Comparison of ENCODE assay signal across 29 cellular contexts in genomic region chr17:18925187-18925586, GRCh38. TPM values are rescaled to one million over a fixed set of nuclear protein-coding genes. Genes with fewer than 3 reads are reported as not detected.
DNase-seq lines count a peak whose midpoint lies in the region; ATAC-seq and TF ChIP-seq lines count a peak whose summit lies in the region.
"Had no signal": no experiment of that assay in that cellular context is flagged by ENCODE, and none has a peak within 500 bp of the region (broad histone marks: within the 10 kb centered on the region; RNA-seq: fewer than 3 reads in every experiment).

No MANE protein-coding gene starts in this region.

- peaks cover 30 to 58% (median 34%) of the 10 kb centered on the region in 4 donors for H3K4me1 Mint-ChIP-seq in CD4-positive, CD25-positive, alpha-beta regulatory T cell
- peaks cover 56% of the 10 kb centered on the region for H3K4me1 Mint-ChIP-seq in CD8-positive, alpha-beta T cell (ENCODE audit: low read depth)

- peaks cover 0 to 2% (median 0%) of the 10 kb centered on the region in 7 donors for H3K9me3 Mint-ChIP-seq in CD4-positive, CD25-positive, alpha-beta regulatory T cell
- H3K9me3 Mint-ChIP-seq in CD8-positive, alpha-beta T cell, result no peaks in the 10 kb centered on the region
- H3K9me3 Mint-ChIP-seq: central memory CD8-positive, alpha-beta T cell; immature natural killer cell; stimulated activated naive B cell treated with anti-CD40 and anti-IgM and Interleukin-4, amounts not matched to agents 10 μg/mL and 1 μg/mL and 100 μg/mL, for 72 hours had no signal

- no peaks in the 10 kb centered on the region for H3K9me3 ChIP-seq in CD4-positive, CD25-positive, alpha-beta regulatory T cell (ENCODE audit: control insufficient read depth in 2 of 2, low read length in 2 of 2)
- no peaks in the 10 kb centered on the region for H3K9me3 ChIP-seq in CD8-positive, alpha-beta T cell (ENCODE audit: low read length)
- no peaks in the 10 kb centered on the region for H3K9me3 ChIP-seq in HAP-1
- H3K9me3 ChIP-seq: esophagus squamous epithelium, neutrophil, testis, vagina had no signal

- TF ChIP-seq CTCF in CD8-positive, alpha-beta T cell (IDR thresholded peaks at IDR 0.05), result no peak

- intact Hi-C loops in CD8-positive, alpha-beta T cell (cut with DNase I, micrococcal nuclease), result no loop called here
- intact Hi-C loops in left ventricle myocardium superior (cut with micrococcal nuclease), result no loop called here

- CTCF ChIA-PET in CD8-positive, alpha-beta T cell (lab: Charles Lee), result interaction anchor here (1.2 kb wide), 1 partner anchor 24 kb away, joined by 3 read pairs; no protein-coding TSS in a partner anchor

- no peak overlapping the region for H3K27ac ChIP-seq in CD4-positive, CD25-positive, alpha-beta regulatory T cell (ENCODE audit: insufficient read depth, low read length, poor library complexity, severe bottlenecking)
- no peak overlapping the region for H3K27ac ChIP-seq in CD8-positive, alpha-beta T cell (ENCODE audit: low read depth, low read length)
- H3K27ac ChIP-seq: esophagus squamous epithelium, hepatocyte, neutrophil, testis, vagina had no signal

- peak overlapping the region; percentile 20 for H3K4me3 ChIP-seq in CD4-positive, CD25-positive, alpha-beta regulatory T cell (ENCODE audit: low read depth, low read length)
- H3K4me3 ChIP-seq in CD8-positive, alpha-beta T cell (ENCODE audit: low read depth, low read length), result no peak overlapping the region
- no peak overlapping the region for H3K4me3 ChIP-seq in HAP-1
- H3K4me3 ChIP-seq: esophagus squamous epithelium, hepatocyte, testis, vagina had no signal

- peaks cover 26% of the 10 kb centered on the region for H3K36me3 ChIP-seq in CD4-positive, CD25-positive, alpha-beta regulatory T cell (ENCODE audit: control insufficient read depth, insufficient read depth, low read length)
- no peaks in the 10 kb centered on the region for H3K36me3 ChIP-seq in CD8-positive, alpha-beta T cell (ENCODE audit: insufficient read depth, low read length)
- H3K36me3 ChIP-seq in HAP-1 (replicated peaks), result peaks cover 24% of the 10 kb centered on the region

- in situ Hi-C loops in HAP-1 (cut with MboI; ENCODE audit: low sequenced_read_pairs), result loop anchor here (5.0 kb wide), 1 partner anchor 52 kb away; no protein-coding TSS in a partner anchor

- peak overlapping the region in 3 of 4 donors; percentile 50 to 80 (median 65) for H3K4me3 Mint-ChIP-seq in CD4-positive, CD25-positive, alpha-beta regulatory T cell
- peak overlapping the region; percentile 15 for H3K4me3 Mint-ChIP-seq in CD8-positive, alpha-beta T cell
- H3K4me3 Mint-ChIP-seq: central memory CD8-positive, alpha-beta T cell; immature natural killer cell; stimulated activated naive B cell treated with anti-CD40 and anti-IgM and Interleukin-4, amounts not matched to agents 10 μg/mL and 1 μg/mL and 100 μg/mL, for 72 hours had no signal

- peak overlapping the region; percentile 53 to 85 (median 84) for H3K27ac Mint-ChIP-seq in CD4-positive, CD25-positive, alpha-beta regulatory T cell
- peak overlapping the region; percentile 78 for H3K27ac Mint-ChIP-seq in CD8-positive, alpha-beta T cell
- H3K27ac Mint-ChIP-seq: progenitor cell of endocrine pancreas; stimulated activated naive B cell treated with anti-CD40 and anti-IgM and Interleukin-4, amounts not matched to agents 10 μg/mL and 1 μg/mL and 100 μg/mL, for 72 hours had no signal

- DNase-seq in CD4-positive, CD25-positive, alpha-beta regulatory T cell, result peak in 2 of 3 donors; percentile 35 to 48
- no peak for DNase-seq in CD8-positive, alpha-beta T cell
- DNase-seq in SW480 (ENCODE audit: low spot score) (peak; percentile 26), left lobe of liver (ENCODE audit: low spot score) (no peak), NCI-H2227 treated with DMSO at 0.1 percent for 48 hours (lab: John Stamatoyannopoulos, UW) (no peak), HAP-1 (ENCODE audit: low spot score in 2 of 2) (no peak), LoVo (ENCODE audit: low spot score) (no peak), left ventricle myocardium superior (no peak)
- DNase-seq: C1 segment of cervical spinal cord; dermis blood vessel endothelial cell; DND-41; esophagus squamous epithelium; GOT3; immature natural killer cell; left colon; mesenchymal stem cell; NCI-H1092; NCI-H1694 treated with DMSO at 0.1 percent for 48 hours; NCI-H2171; NCI-H526; stimulated activated naive B cell treated with anti-CD40 and anti-IgM and Interleukin-4, amounts not matched to agents 10 μg/mL and 1 μg/mL and 100 μg/mL, for 72 hours; testis had no signal

- POLR2A ChIA-PET in CD8-positive, alpha-beta T cell (lab: Charles Lee), result interaction anchor here (1.0 to 2.6 kb wide), 2 partner anchors 30 to 68 kb away, joined by 4 to 9 read pairs; partner anchors contain the start of gene PRPSAP2

- H3K36me3 Mint-ChIP-seq in CD4-positive, CD25-positive, alpha-beta regulatory T cell, result peaks cover 26% of the 10 kb centered on the region
- H3K36me3 Mint-ChIP-seq in CD8-positive, alpha-beta T cell, result peaks cover 40% of the 10 kb centered on the region

- peak in 1 of 2 donors; percentile 33 for ATAC-seq in CD4-positive, CD25-positive, alpha-beta regulatory T cell (ENCODE audit: low read depth in 2 of 2)
- peak; percentile 56 for ATAC-seq in CD8-positive, alpha-beta T cell
- ATAC-seq in left lobe of liver (peak; percentile 56), left ventricle myocardium superior (no peak)
- ATAC-seq: activated CD4-positive, CD25-positive, alpha-beta regulatory T cell treated with anti-CD3 and anti-CD28 coated beads, Interleukin-2, amount 50 U/mL, for 24 hours; left colon; stimulated activated naive B cell treated with anti-CD40 and anti-IgM and Interleukin-4, amounts not matched to agents 10 μg/mL and 1 μg/mL and 100 μg/mL, for 72 hours had no signal

- H3K27me3 ChIP-seq in CD4-positive, CD25-positive, alpha-beta regulatory T cell (ENCODE audit: control insufficient read depth, insufficient read depth, low read length), result no peaks in the 10 kb centered on the region
- no peaks in the 10 kb centered on the region for H3K27me3 ChIP-seq in CD8-positive, alpha-beta T cell (ENCODE audit: insufficient read depth, low read length)
- H3K27me3 ChIP-seq in HAP-1 (ENCODE audit: low read depth), result no peaks in the 10 kb centered on the region
- H3K27me3 ChIP-seq: esophagus squamous epithelium, hepatocyte, neutrophil, testis, vagina had no signal

- H3K27me3 Mint-ChIP-seq in CD4-positive, CD25-positive, alpha-beta regulatory T cell, result no peaks in the 10 kb centered on the region
- no peaks in the 10 kb centered on the region for H3K27me3 Mint-ChIP-seq in CD8-positive, alpha-beta T cell (ENCODE audit: low read depth)
- H3K27me3 Mint-ChIP-seq: central memory CD8-positive, alpha-beta T cell; progenitor cell of endocrine pancreas; stimulated activated naive B cell treated with anti-CD40 and anti-IgM and Interleukin-4, amounts not matched to agents 10 μg/mL and 1 μg/mL and 100 μg/mL, for 72 hours had no signal

- peaks cover 46% of the 10 kb centered on the region for H3K4me1 ChIP-seq in CD4-positive, CD25-positive, alpha-beta regulatory T cell (ENCODE audit: control insufficient read depth, insufficient read depth, low read length, poor library complexity, severe bottlenecking)
- peaks cover 47% of the 10 kb centered on the region for H3K4me1 ChIP-seq in CD8-positive, alpha-beta T cell (ENCODE audit: insufficient read depth, low read length)
- H3K4me1 ChIP-seq in HAP-1, result peaks cover 3% of the 10 kb centered on the region; the same call in 1 of the 2 replicates

RNA-seq across cellular contexts. Expression of gene SLC5A10, which starts 26.8 kb away (rescaled TPM):
- total RNA-seq in CD4-positive, CD25-positive, alpha-beta regulatory T cell, result not detected
- polyA plus RNA-seq in CD4-positive, CD25-positive, alpha-beta regulatory T cell, result under 1 TPM; 0.05 to 0.23 (median 0.16) TPM
- total RNA-seq in CD8-positive, alpha-beta T cell, result not detected
- total RNA-seq in left lobe of liver, result not detected
- total RNA-seq in left ventricle myocardium superior, result not detected
- total RNA-seq: dermis blood vessel endothelial cell, frontal cortex, hepatocyte, progenitor cell of endocrine pancreas, vagina had no signal
- polyA plus RNA-seq: immature natural killer cell had no signal

Comparison
In these comparisons a context has a peak if more than half of its experiments do, and no peak if none do; other contexts are left out.
1. DNase-seq: peak in CD4-positive, CD25-positive, alpha-beta regulatory T cell (2 of 3) and SW480 (single experiment); none in CD8-positive, alpha-beta T cell (0 of 7), left lobe of liver (single experiment), NCI-H2227 treated with DMSO at 0.1 percent for 48 hours (single experiment), HAP-1 (0 of 2), LoVo (single experiment) and left ventricle myocardium superior (single experiment).